Comparison of ENCODE assay signal across 8 cellular contexts in genomic region chr10:114403545-114404161, GRCh38. TPM values are rescaled to one million over a fixed set of nuclear protein-coding genes. Genes with fewer than 3 reads are reported as not detected.
DNase-seq lines count a peak whose midpoint lies in the region; ATAC-seq, FAIRE-seq and TF ChIP-seq lines count a peak whose summit lies in the region.

No MANE protein-coding gene starts in this region.

- H3K79me2 ChIP-seq in astrocyte (ENCODE audit: insufficient read depth, low read length) = no peaks in the 10 kb centered on the region

- peak overlapping the region; percentile 95 for H3K4me3 Mint-ChIP-seq in astrocyte (ENCODE audit: unreplicated experiment)

- H4K20me1 ChIP-seq in astrocyte (ENCODE audit: insufficient read depth, low read length) = no peaks in the 10 kb centered on the region

- H3K9me3 ChIP-seq in astrocyte (ENCODE audit: insufficient read depth, low read depth, low read length) = no peaks in the 10 kb centered on the region

- peaks cover 12% of the 10 kb centered on the region for H3K27me3 Mint-ChIP-seq in astrocyte (ENCODE audit: low read depth, unreplicated experiment)

- peak overlapping the region; percentile 65 for H2AFZ ChIP-seq in astrocyte (ENCODE audit: low read depth, low read length)

- peaks cover under 1% of the 10 kb centered on the region for H3K36me3 Mint-ChIP-seq in astrocyte (ENCODE audit: low read depth, unreplicated experiment)

- H3K9ac ChIP-seq in astrocyte (ENCODE audit: low read length) = peak overlapping the region; percentile 75

- TF ChIP-seq CTCF in astrocyte (IDR thresholded peaks at IDR 0.05; ENCODE audit: insufficient read depth, low read depth, low read length) = peak; percentile 9

- H3K4me2 ChIP-seq in astrocyte (ENCODE audit: low read length) = peak overlapping the region; percentile 90

- no peak overlapping the region for H3K27ac Mint-ChIP-seq in astrocyte (ENCODE audit: unreplicated experiment)

- ATAC-seq in stimulated activated naive CD8-positive, alpha-beta T cell treated with anti-CD3 and anti-CD28 coated beads, Interleukin-15, Interleukin-2, amounts not matched to agents 100 U/mL and 50 U/mL, for 24 hours = peak; percentile 9
- no peak for ATAC-seq in HG03159 (IDR thresholded peaks at IDR 0.05; ENCODE audit: unreplicated experiment)
- ATAC-seq in GM19467 (IDR thresholded peaks at IDR 0.05; ENCODE audit: unreplicated experiment) = no peak

- H3K27me3 ChIP-seq in H7 (ENCODE audit: control insufficient read depth, insufficient read depth, low read length) (peaks cover 42% of the 10 kb centered on the region), astrocyte (ENCODE audit: insufficient read depth, low read length) (peaks cover 6% of the 10 kb centered on the region)

- H3K36me3 ChIP-seq in H7 (replicated peaks; ENCODE audit: control insufficient read depth, insufficient read depth, low read length) = no peaks in the 10 kb centered on the region
- no peaks in the 10 kb centered on the region for H3K36me3 ChIP-seq in astrocyte (ENCODE audit: insufficient read depth, low read length)

- H3K27ac ChIP-seq in astrocyte (ENCODE audit: low read depth, low read length) = peak overlapping the region; percentile 19

- no peaks in the 10 kb centered on the region for H3K9me3 Mint-ChIP-seq in astrocyte (ENCODE audit: unreplicated experiment)

- H3K4me3 ChIP-seq in H7 (ENCODE audit: insufficient read depth, low read depth, low read length) = peak overlapping the region; percentile 60
- H3K4me3 ChIP-seq in astrocyte (ENCODE audit: insufficient read depth, low read depth, low read length) = peak overlapping the region; percentile 49

- H3K4me1 ChIP-seq in astrocyte (ENCODE audit: insufficient read depth, low read length) = peaks cover 22% of the 10 kb centered on the region

- no peak for FAIRE-seq in astrocyte (lab: Jason Lieb, UNC)

- DNase-seq in H7 (peak; percentile 89), astrocyte (ENCODE audit: low read depth) (no peak), iPS-NIHi7 (ENCODE audit: extremely low spot score) (peak; percentile 64), NCI-H2081 treated with DMSO at 0.1 percent for 48 hours (lab: John Stamatoyannopoulos, UW) (no peak), SHP77 treated with DMSO at 0.1 percent for 48 hours (lab: John Stamatoyannopoulos, UW) (no peak)
- DNase-seq in stimulated activated naive CD8-positive, alpha-beta T cell treated with anti-CD3 and anti-CD28 coated beads, Interleukin-15, Interleukin-2, amounts not matched to agents 100 U/mL and 50 U/mL, for 24 hours = no peak

- peaks cover 43% of the 10 kb centered on the region for H3K4me1 Mint-ChIP-seq in astrocyte (ENCODE audit: low read depth, unreplicated experiment)

RNA-seq across cellular contexts. Expression of gene AFAP1L2, which starts 0.6 kb away (rescaled TPM):
- 2.0 and 2.1 TPM in 2 replicates for total RNA-seq in H7 (2014; rRNA removed; shearing (Covaris generic))
- 26.6 and 28.1 TPM in 2 replicates for total RNA-seq in astrocyte

Comparison
In these comparisons a context has a peak if more than half of its experiments do, and no peak if none do; other contexts are left out.
1. DNase-seq: peak in H7 (single experiment) and iPS-NIHi7 (single experiment); none in astrocyte (single experiment), stimulated activated naive CD8-positive, alpha-beta T cell treated with anti-CD3 and anti-CD28 coated beads, Interleukin-15, Interleukin-2, amounts not matched to agents 100 U/mL and 50 U/mL, for 24 hours (single experiment), NCI-H2081 treated with DMSO at 0.1 percent for 48 hours (single experiment) and SHP77 treated with DMSO at 0.1 percent for 48 hours (single experiment).